Comparison of ENCODE assay signal across 32 cellular contexts in the genomic region with DNA sequence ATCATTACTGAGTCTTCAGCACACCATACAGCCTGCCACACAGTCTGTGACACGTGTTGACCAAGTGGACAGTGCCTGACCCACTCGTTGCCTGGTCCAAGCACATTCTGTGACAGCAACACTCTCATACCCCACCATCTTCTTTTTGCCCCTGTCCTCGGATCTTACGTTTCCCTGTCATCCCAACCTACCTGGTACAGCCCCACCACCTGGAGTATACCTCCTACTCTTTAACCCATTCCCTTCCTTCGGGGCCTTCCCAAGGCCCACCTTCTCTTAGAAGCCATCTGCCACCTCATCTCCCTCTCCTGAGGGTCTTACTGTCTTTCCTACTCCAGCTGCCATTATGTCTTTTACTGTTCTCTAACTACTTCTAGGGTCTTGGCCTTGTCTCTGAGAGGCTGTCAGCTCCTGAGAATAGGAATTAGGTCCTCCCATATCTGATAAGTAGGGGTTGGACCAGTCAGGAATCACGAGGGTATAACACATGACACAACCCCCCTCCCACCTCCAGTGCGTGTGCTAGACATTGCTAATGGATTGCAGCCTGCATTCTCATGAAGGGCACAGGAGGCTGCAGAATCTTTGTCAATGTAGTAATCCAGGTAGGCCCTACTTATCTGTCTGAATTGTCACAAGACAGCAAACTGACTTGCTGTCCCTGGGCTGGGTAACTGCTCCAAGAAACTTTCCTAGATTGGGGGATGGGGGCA. TPM values are rescaled to one million over a fixed set of nuclear protein-coding genes. Genes with fewer than 3 reads are reported as not detected.
"Had no signal": no experiment of that assay in that cellular context is flagged by ENCODE, and none has a peak within 500 bp of the region (broad histone marks: within the 10 kb centered on the region; RNA-seq: fewer than 3 reads in every experiment).

No MANE protein-coding gene starts in this region.

- DNase-seq: activated CD4-positive, alpha-beta memory T cell treated with anti-CD3 and anti-CD28 coated beads for 36 hours; activated CD4-positive, alpha-beta T cell treated with anti-CD3 and anti-CD28 coated beads for 36 hours; activated CD4-positive, alpha-beta T cell treated with anti-CD3 and anti-CD28 coated beads, Interleukin-2, amount 10 ng/mL, durations not matched to agents 24 days and 14 days; activated CD4-positive, CD25-positive, alpha-beta regulatory T cell; activated CD4-positive, CD25-positive, alpha-beta regulatory T cell treated with anti-CD3 and anti-CD28 coated beads, Interleukin-2, amount 50 U/mL, for 72 hours; activated CD8-positive, alpha-beta memory T cell treated with anti-CD3 and anti-CD28 coated beads, Interleukin-2, amount 10 ng/mL, durations not matched to agents 7 days and 5 days; activated CD8-positive, alpha-beta memory T cell treated with anti-CD3 and anti-CD28 coated beads, Interleukin-2, amount 50 U/mL, for 4 hours; activated CD8-positive, alpha-beta T cell treated with anti-CD3 and anti-CD28 coated beads, Interleukin-2, amount 10 ng/mL, durations not matched to agents 7 days and 5 days; activated effector memory CD4-positive, alpha-beta T cell treated with anti-CD3 and anti-CD28 coated beads, Interleukin-2, amount 50 U/mL, for 16 hours; activated naive CD4-positive, alpha-beta T cell treated with anti-CD3 and anti-CD28 coated beads for 36 hours; activated naive CD8-positive, alpha-beta T cell treated with anti-CD3 and anti-CD28 coated beads for 36 hours; activated naive CD8-positive, alpha-beta T cell treated with anti-CD3 and anti-CD28 coated beads, Interleukin-2, amount 50 U/mL, for 24 hours; activated T-cell treated with anti-CD3 and anti-CD28 coated beads, Interleukin-2, amount 50 U/mL, for 1 hour; activated T-cell treated with anti-CD3 and anti-CD28 coated beads, Interleukin-2, amount 50 U/mL, for 48 hours; adrenal gland; amygdala; body of pancreas; caudate nucleus; colonic mucosa; effector CD8-positive, alpha-beta T cell; endodermal cell; foreskin fibroblast; head of caudate nucleus; T-helper 2 cell had no signal

- FAIRE-seq: frontal cortex had no signal

- H3K27ac ChIP-seq: adrenal gland, body of pancreas, colonic mucosa had no signal

- H3K9me3 ChIP-seq: adrenal gland, body of pancreas, colonic mucosa had no signal

- ATAC-seq: activated CD4-positive, alpha-beta T cell treated with anti-CD3 and anti-CD28 coated beads for 36 hours; activated CD8-positive, alpha-beta memory T cell treated with anti-CD3 and anti-CD28 coated beads, Interleukin-2, amount 10 ng/mL, durations not matched to agents 7 days and 5 days; activated CD8-positive, alpha-beta T cell treated with anti-CD3 and anti-CD28 coated beads, Interleukin-2, amount 10 ng/mL, durations not matched to agents 7 days and 5 days; activated naive CD8-positive, alpha-beta T cell treated with anti-CD3 and anti-CD28 coated beads, Interleukin-2, amount 50 U/mL, for 24 hours; body of pancreas; esophagus mucosa had no signal

- H3K4me1 Mint-ChIP-seq: activated CD4-positive, alpha-beta T cell treated with anti-CD3 and anti-CD28 coated beads for 36 hours; activated CD4-positive, alpha-beta T cell treated with anti-CD3 and anti-CD28 coated beads, Interleukin-2, amount 10 ng/mL, durations not matched to agents 24 days and 14 days; activated CD8-positive, alpha-beta memory T cell treated with anti-CD3 and anti-CD28 coated beads, Interleukin-2, amount 10 ng/mL, durations not matched to agents 7 days and 5 days; activated naive CD4-positive, alpha-beta T cell treated with anti-CD3 and anti-CD28 coated beads, Interleukin-2, amount 50 U/mL, for 24 hours; activated naive CD8-positive, alpha-beta T cell treated with anti-CD3 and anti-CD28 coated beads for 36 hours; activated naive CD8-positive, alpha-beta T cell treated with anti-CD3 and anti-CD28 coated beads, Interleukin-2, amount 50 U/mL, for 24 hours had no signal

- H3K4me3 Mint-ChIP-seq: activated CD4-positive, alpha-beta memory T cell treated with anti-CD3 and anti-CD28 coated beads for 36 hours; activated CD4-positive, alpha-beta T cell treated with anti-CD3 and anti-CD28 coated beads for 36 hours; activated CD4-positive, alpha-beta T cell treated with anti-CD3 and anti-CD28 coated beads, Interleukin-2, amount 10 ng/mL, durations not matched to agents 24 days and 14 days; activated CD8-positive, alpha-beta memory T cell treated with anti-CD3 and anti-CD28 coated beads, Interleukin-2, amount 10 ng/mL, durations not matched to agents 7 days and 5 days; activated CD8-positive, alpha-beta T cell treated with anti-CD3 and anti-CD28 coated beads, Interleukin-2, amount 10 ng/mL, durations not matched to agents 7 days and 5 days; activated naive CD4-positive, alpha-beta T cell treated with anti-CD3 and anti-CD28 coated beads for 36 hours; activated naive CD4-positive, alpha-beta T cell treated with anti-CD3 and anti-CD28 coated beads, Interleukin-2, amount 50 U/mL, for 24 hours; activated naive CD8-positive, alpha-beta T cell treated with anti-CD3 and anti-CD28 coated beads for 36 hours; activated naive CD8-positive, alpha-beta T cell treated with anti-CD3 and anti-CD28 coated beads, Interleukin-2, amount 50 U/mL, for 24 hours; activated T-helper 1 cell treated with anti-CD3 and anti-CD28 coated beads, Interleukin-12 subunit alpha, Interleukin-12 subunit beta, Interleukin-2, Interleukin-4 antibody, amounts not matched to agents 30 ng/mL and 10 ng/mL and 1 ng/mL, durations not matched to agents 14 hours and 24 hours and 36 hours; endodermal cell had no signal

- H3K27ac Mint-ChIP-seq: activated CD4-positive, alpha-beta memory T cell treated with anti-CD3 and anti-CD28 coated beads for 36 hours; activated CD4-positive, alpha-beta T cell treated with anti-CD3 and anti-CD28 coated beads for 36 hours; activated CD4-positive, alpha-beta T cell treated with anti-CD3 and anti-CD28 coated beads, Interleukin-2, amount 10 ng/mL, durations not matched to agents 24 days and 14 days; activated CD8-positive, alpha-beta memory T cell treated with anti-CD3 and anti-CD28 coated beads, Interleukin-2, amount 10 ng/mL, durations not matched to agents 7 days and 5 days; activated CD8-positive, alpha-beta T cell treated with anti-CD3 and anti-CD28 coated beads, Interleukin-2, amount 10 ng/mL, durations not matched to agents 7 days and 5 days; activated naive CD4-positive, alpha-beta T cell treated with anti-CD3 and anti-CD28 coated beads for 36 hours; activated naive CD4-positive, alpha-beta T cell treated with anti-CD3 and anti-CD28 coated beads, Interleukin-2, amount 50 U/mL, for 24 hours; activated naive CD8-positive, alpha-beta T cell treated with anti-CD3 and anti-CD28 coated beads for 36 hours; activated naive CD8-positive, alpha-beta T cell treated with anti-CD3 and anti-CD28 coated beads, Interleukin-2, amount 50 U/mL, for 24 hours; activated T-helper 1 cell treated with anti-CD3 and anti-CD28 coated beads, Interleukin-12 subunit alpha, Interleukin-12 subunit beta, Interleukin-2, Interleukin-4 antibody, amounts not matched to agents 30 ng/mL and 10 ng/mL and 1 ng/mL, durations not matched to agents 14 hours and 24 hours and 36 hours; activated T-helper 2 cell treated with anti-CD3 and anti-CD28 coated beads, Interferon-gamma antibody, Interleukin-2, Interleukin-4, amounts not matched to agents 10 μg/mL and 5 μg/mL and 100 μg/mL, durations not matched to agents 14 hours and 24 hours and 36 hours; endodermal cell had no signal

- H3K9me3 Mint-ChIP-seq: activated CD4-positive, alpha-beta memory T cell treated with anti-CD3 and anti-CD28 coated beads for 36 hours; activated CD4-positive, alpha-beta T cell treated with anti-CD3 and anti-CD28 coated beads, Interleukin-2, amount 10 ng/mL, durations not matched to agents 24 days and 14 days; activated naive CD4-positive, alpha-beta T cell treated with anti-CD3 and anti-CD28 coated beads for 36 hours; activated naive CD4-positive, alpha-beta T cell treated with anti-CD3 and anti-CD28 coated beads, Interleukin-2, amount 50 U/mL, for 24 hours; activated naive CD8-positive, alpha-beta T cell treated with anti-CD3 and anti-CD28 coated beads for 36 hours; activated naive CD8-positive, alpha-beta T cell treated with anti-CD3 and anti-CD28 coated beads, Interleukin-2, amount 50 U/mL, for 24 hours; activated T-helper 1 cell treated with anti-CD3 and anti-CD28 coated beads, Interleukin-12 subunit alpha, Interleukin-12 subunit beta, Interleukin-2, Interleukin-4 antibody, amounts not matched to agents 30 ng/mL and 10 ng/mL and 1 ng/mL, durations not matched to agents 14 hours and 24 hours and 36 hours; activated T-helper 2 cell treated with anti-CD3 and anti-CD28 coated beads, Interferon-gamma antibody, Interleukin-2, Interleukin-4, amounts not matched to agents 10 μg/mL and 5 μg/mL and 100 μg/mL, durations not matched to agents 14 hours and 24 hours and 36 hours; endodermal cell had no signal

- H3K36me3 ChIP-seq: adrenal gland, colonic mucosa had no signal

- H3K4me3 ChIP-seq: adrenal gland, body of pancreas, colonic mucosa had no signal

- H3K4me1 ChIP-seq: adrenal gland, body of pancreas, colonic mucosa had no signal

- H3K36me3 Mint-ChIP-seq: activated CD4-positive, alpha-beta memory T cell treated with anti-CD3 and anti-CD28 coated beads for 36 hours; activated CD8-positive, alpha-beta memory T cell treated with anti-CD3 and anti-CD28 coated beads, Interleukin-2, amount 10 ng/mL, durations not matched to agents 7 days and 5 days; activated naive CD4-positive, alpha-beta T cell treated with anti-CD3 and anti-CD28 coated beads, Interleukin-2, amount 50 U/mL, for 24 hours; activated naive CD8-positive, alpha-beta T cell treated with anti-CD3 and anti-CD28 coated beads for 36 hours had no signal

- H3K27me3 ChIP-seq: adrenal gland, body of pancreas, colonic mucosa had no signal

RNA-seq across cellular contexts. Expression of a gene that starts 13.0 kb away (rescaled TPM):
- total RNA-seq: activated CD4-positive, alpha-beta memory T cell treated with anti-CD3 and anti-CD28 coated beads for 36 hours; activated CD4-positive, alpha-beta T cell treated with anti-CD3 and anti-CD28 coated beads for 36 hours; activated CD4-positive, alpha-beta T cell treated with anti-CD3 and anti-CD28 coated beads, Interleukin-2, amount 10 ng/mL, durations not matched to agents 24 days and 14 days; activated CD8-positive, alpha-beta memory T cell treated with anti-CD3 and anti-CD28 coated beads for 36 hours; activated CD8-positive, alpha-beta T cell treated with anti-CD3 and anti-CD28 coated beads, Interleukin-2, amount 10 ng/mL, durations not matched to agents 7 days and 5 days; activated naive CD8-positive, alpha-beta T cell treated with anti-CD3 and anti-CD28 coated beads for 36 hours; activated T-helper 1 cell treated with anti-CD3 and anti-CD28 coated beads, Interleukin-12 subunit alpha, Interleukin-12 subunit beta, Interleukin-2, Interleukin-4 antibody, amounts not matched to agents 30 ng/mL and 10 ng/mL and 1 ng/mL, durations not matched to agents 14 hours and 24 hours and 36 hours; activated T-helper 2 cell treated with anti-CD3 and anti-CD28 coated beads, Interferon-gamma antibody, Interleukin-2, Interleukin-4, amounts not matched to agents 10 μg/mL and 5 μg/mL and 100 μg/mL, durations not matched to agents 14 hours and 24 hours and 36 hours; aorta; body of pancreas; dermis microvascular lymphatic vessel endothelial cell; frontal cortex had no signal
